ENCODE assay signal across 9 cellular contexts in the genomic region with DNA sequence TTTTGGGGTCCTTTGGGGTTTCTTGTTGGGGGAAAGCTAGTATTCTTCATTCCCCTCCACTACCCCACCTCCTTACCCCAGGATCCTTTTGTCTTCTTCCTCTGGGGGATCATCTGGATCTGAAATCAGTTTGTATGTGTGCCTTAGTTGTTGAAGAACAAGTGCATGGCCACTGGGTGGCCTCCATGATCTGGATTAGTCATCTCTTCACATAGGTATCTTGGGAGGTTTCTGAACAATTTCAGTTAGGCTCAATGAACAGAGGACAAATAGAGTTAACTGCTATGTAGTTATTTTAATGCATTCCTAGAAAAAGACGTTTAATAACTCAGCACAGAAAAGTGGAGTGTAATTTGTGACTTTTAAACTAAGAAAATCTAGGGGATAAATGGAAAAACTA. TPM values are rescaled to one million over a fixed set of nuclear protein-coding genes. Genes with fewer than 3 reads are reported as not detected.
DNase-seq lines count a peak whose midpoint lies in the region; ATAC-seq and TF ChIP-seq lines count a peak whose summit lies in the region.
"Had no signal": no experiment of that assay in that cellular context is flagged by ENCODE, and none has a peak within 500 bp of the region (broad histone marks: within the 10 kb centered on the region; RNA-seq: fewer than 3 reads in every experiment).

No MANE protein-coding gene starts in this region.

- no peaks in the 10 kb centered on the region for H3K4me1 Mint-ChIP-seq in type B pancreatic cell (ENCODE audit: unreplicated experiment)

- H3F3A ChIP-seq in MM.1S (ENCODE audit: insufficient read depth, low read length), result no peaks in the 10 kb centered on the region

- no peaks in the 10 kb centered on the region for H3K36me3 ChIP-seq in MM.1S (replicated peaks; ENCODE audit: insufficient read depth, low read length)
- no peaks in the 10 kb centered on the region for H3K36me3 ChIP-seq in sigmoid colon

- no peaks in the 10 kb centered on the region for H3K36me3 Mint-ChIP-seq in type B pancreatic cell

- no peak overlapping the region for H3K4me3 Mint-ChIP-seq in type B pancreatic cell
- H3K4me3 Mint-ChIP-seq: dendritic cell treated with granulocyte-macrophage colony-stimulating factor and Interleukin-4, amounts not matched to agents 40 ng/mL and 50 ng/mL, for 4 days had no signal

- peak; percentile 23 for DNase-seq in MM.1S
- DNase-seq in dermis blood vessel endothelial cell, result peak; percentile 64
- DNase-seq in type B pancreatic cell (ENCODE audit: extremely low spot score, unreplicated experiment), result no peak
- no peak for DNase-seq in sigmoid colon
- no peak for DNase-seq in dedifferentiated amniotic fluid mesenchymal stem cell (ENCODE audit: extremely low spot score)
- DNase-seq in cortex of kidney (lab: John Stamatoyannopoulos, UW), result no peak

- TF ChIP-seq POLR2A in sigmoid colon (IDR thresholded peaks at IDR 0.05), result no peak

- TF ChIP-seq CTCF in C4-2B (conservative IDR thresholded peaks at IDR 0.05) (peak; percentile 28), MM.1S (IDR thresholded peaks at IDR 0.05; ENCODE audit: low read length) (peak; percentile 43), type B pancreatic cell (conservative IDR thresholded peaks at IDR 0.05) (peak; percentile 44), sigmoid colon (IDR thresholded peaks at IDR 0.05) (no peak)

- peak; percentile 46 for ATAC-seq in GM19035 (IDR thresholded peaks at IDR 0.05; ENCODE audit: unreplicated experiment)

- intact Hi-C loops in sigmoid colon (cut with DNase I), result no loop called here

- no peaks in the 10 kb centered on the region for H4K20me1 ChIP-seq in MM.1S (ENCODE audit: insufficient read depth, low read length)

- H3K27ac ChIP-seq in C4-2B, result no peak overlapping the region
- H3K27ac ChIP-seq in MM.1S (ENCODE audit: low read length), result no peak overlapping the region
- no peak overlapping the region for H3K27ac ChIP-seq in sigmoid colon

- 0 to 31% methylated on average over 1 of the region's 1 CpG for WGBS in sigmoid colon, 2 donors

- H3K4me3 ChIP-seq in MM.1S (ENCODE audit: low read length), result no peak overlapping the region
- H3K4me3 ChIP-seq in sigmoid colon, result no peak overlapping the region

- no peaks in the 10 kb centered on the region for H3K79me2 ChIP-seq in MM.1S (ENCODE audit: low read length)

- no peaks in the 10 kb centered on the region for H3K9me3 Mint-ChIP-seq in type B pancreatic cell
- H3K9me3 Mint-ChIP-seq: dendritic cell treated with granulocyte-macrophage colony-stimulating factor and Interleukin-4, amounts not matched to agents 40 ng/mL and 50 ng/mL, for 4 days had no signal

- no peak for TF ChIP-seq EP300 in sigmoid colon (IDR thresholded peaks at IDR 0.05)

- peaks cover 7% of the 10 kb centered on the region; the same call in 1 of the 2 replicates for H3K4me1 ChIP-seq in MM.1S (ENCODE audit: low read length)
- no peaks in the 10 kb centered on the region for H3K4me1 ChIP-seq in sigmoid colon

- peaks cover 22% of the 10 kb centered on the region for H3K27me3 Mint-ChIP-seq in type B pancreatic cell

- no peak overlapping the region for H2AFZ ChIP-seq in MM.1S (ENCODE audit: low read length)

- H3K9ac ChIP-seq in MM.1S (ENCODE audit: low read length), result no peak overlapping the region

- H3K4me2 ChIP-seq in MM.1S (ENCODE audit: low read depth, low read length), result no peak overlapping the region

- H3K9me3 ChIP-seq in MM.1S (replicated peaks; ENCODE audit: insufficient read depth, low read length), result no peaks in the 10 kb centered on the region
- H3K9me3 ChIP-seq in sigmoid colon, result no peaks in the 10 kb centered on the region

- H3K27ac Mint-ChIP-seq in type B pancreatic cell, result no peak overlapping the region
- H3K27ac Mint-ChIP-seq: dendritic cell treated with granulocyte-macrophage colony-stimulating factor and Interleukin-4, amounts not matched to agents 40 ng/mL and 50 ng/mL, for 4 days had no signal

- H3K9me2 ChIP-seq in MM.1S (replicated peaks; ENCODE audit: insufficient read depth, low read length), result no peaks in the 10 kb centered on the region

- H3K27me3 ChIP-seq in MM.1S (replicated peaks; ENCODE audit: insufficient read depth, low read length) (no peaks in the 10 kb centered on the region), sigmoid colon (no peaks in the 10 kb centered on the region)

RNA-seq across cellular contexts. Expression of gene VWA5A, which starts 7.1 kb away (rescaled TPM):
- total RNA-seq in dermis blood vessel endothelial cell (7.8 and 8.2 TPM in 2 replicates), type B pancreatic cell (ENCODE audit: low replicate concordance) (29.7 and 42.9 TPM in 2 replicates), sigmoid colon (10 to 100 TPM; 14.2 to 16.6 (median 14.6) TPM)
- polyA plus RNA-seq in sigmoid colon, result 10 to 100 TPM; 31.0 to 43.8 (median 34.0) TPM

Comparison
In these comparisons a context has a peak if more than half of its experiments do, and no peak if none do; other contexts are left out.
1. CTCF ChIP-seq: peak in C4-2B (single experiment), MM.1S (single experiment) and type B pancreatic cell (single experiment); none in sigmoid colon (0 of 4).
2. DNase-seq: peak in MM.1S (single experiment) and dermis blood vessel endothelial cell (single experiment); none in type B pancreatic cell (single experiment), sigmoid colon (single experiment), dedifferentiated amniotic fluid mesenchymal stem cell (single experiment) and cortex of kidney (single experiment).